28 cellular contexts compared by ENCODE assay signal in the genomic region with DNA sequence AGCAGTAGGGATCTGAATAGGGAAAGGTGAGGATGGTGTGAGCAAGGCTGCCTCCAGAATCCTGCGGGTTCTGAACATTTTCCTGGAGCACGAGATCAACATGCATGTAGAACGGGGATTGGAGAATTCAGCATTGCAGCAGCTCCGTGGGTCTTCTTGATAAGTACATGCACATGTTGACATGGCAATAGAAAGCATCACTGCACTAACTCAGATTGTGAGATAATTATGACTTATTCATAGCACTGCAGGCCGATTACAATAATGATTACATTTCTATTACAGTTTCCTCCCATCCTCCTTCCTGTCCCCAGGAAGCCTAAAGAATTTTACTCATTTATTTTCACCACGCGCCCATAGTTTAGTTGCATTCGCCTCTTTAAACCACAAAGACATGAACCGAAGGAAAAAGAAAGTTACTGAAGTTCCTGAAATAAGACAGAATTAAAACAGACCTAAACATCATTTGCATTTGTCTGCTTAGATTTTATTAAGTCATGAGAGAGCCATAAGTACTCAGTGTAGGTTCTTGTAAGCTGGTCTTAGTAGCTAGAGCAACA.
"Had no signal": no experiment of that assay in that cellular context is flagged by ENCODE, and none has a peak within 500 bp of the region (broad histone marks: within the 10 kb centered on the region; RNA-seq: fewer than 3 reads in every experiment).

No MANE protein-coding gene starts in this region.

- H3K4me1 ChIP-seq: ascending aorta, heart left ventricle had no signal

- ATAC-seq: activated CD4-positive, alpha-beta T cell treated with anti-CD3 and anti-CD28 coated beads for 36 hours; activated naive CD4-positive, alpha-beta T cell treated with anti-CD3 and anti-CD28 coated beads, Interleukin-2, amount 50 U/mL, for 72 hours; activated T-cell treated with anti-CD3 and anti-CD28 coated beads, Interleukin-2, amount 50 U/mL, for 72 hours; esophagus mucosa; heart left ventricle had no signal

- H3K4me3 ChIP-seq: ascending aorta, coronary artery, dorsolateral prefrontal cortex, heart left ventricle had no signal

- DNase-seq: activated CD4-positive, alpha-beta memory T cell treated with anti-CD3 and anti-CD28 coated beads, Interleukin-2, amount 10 ng/mL, durations not matched to agents 7 days and 5 days; activated CD4-positive, alpha-beta T cell treated with anti-CD3 and anti-CD28 coated beads for 36 hours; activated CD4-positive, alpha-beta T cell treated with anti-CD3 and anti-CD28 coated beads, Interleukin-2, amount 10 ng/mL, durations not matched to agents 7 days and 5 days; activated CD4-positive, alpha-beta T cell treated with anti-CD3 and anti-CD28 coated beads, Interleukin-2, amount 50 U/mL, for 4 hours; activated CD4-positive, CD25-positive, alpha-beta regulatory T cell; activated CD4-positive, CD25-positive, alpha-beta regulatory T cell treated with anti-CD3 and anti-CD28 coated beads, Interleukin-2, amount 50 U/mL, for 72 hours; activated CD8-positive, alpha-beta memory T cell treated with anti-CD3 and anti-CD28 coated beads, Interleukin-2, amount 50 U/mL, for 48 hours; activated gamma-delta T cell; activated naive CD4-positive, alpha-beta T cell; activated naive CD4-positive, alpha-beta T cell treated with anti-CD3 and anti-CD28 coated beads, Interleukin-2, amount 10 ng/mL, durations not matched to agents 7 days and 5 days; activated naive CD8-positive, alpha-beta T cell treated with anti-CD3 and anti-CD28 coated beads, Interleukin-2, amount 10 ng/mL, durations not matched to agents 7 days and 5 days; activated T-cell treated with anti-CD3 and anti-CD28 coated beads for 4 hours; activated T-cell treated with anti-CD3 and anti-CD28 coated beads, Interleukin-2, amount 50 U/mL, for 24 hours; activated T-cell treated with anti-CD3 and anti-CD28 coated beads, Interleukin-2, amount 50 U/mL, for 72 hours; brain microvascular endothelial cell; dorsolateral prefrontal cortex; effector memory CD4-positive, alpha-beta T cell; endodermal cell; foreskin fibroblast; glutamatergic neuron; heart left ventricle; T-helper 2 cell had no signal

- H3K27me3 ChIP-seq: ascending aorta, brain microvascular endothelial cell had no signal

- H3K36me3 ChIP-seq: ascending aorta, brain microvascular endothelial cell, heart left ventricle had no signal

- FAIRE-seq: bronchial epithelial cell, frontal cortex had no signal

- H3K9me3 ChIP-seq: ascending aorta, heart left ventricle had no signal

- H3K27ac ChIP-seq: ascending aorta, brain microvascular endothelial cell, coronary artery, dorsolateral prefrontal cortex, heart left ventricle had no signal
